9 cellular contexts compared by ENCODE assay signal in genomic region chr14:103500148-103500990, GRCh38. TPM values are rescaled to one million over a fixed set of nuclear protein-coding genes. Genes with fewer than 3 reads are reported as not detected.
A peak's percentile ranks its signal among the peaks of the same experiment; 100 is the strongest.
DNase-seq lines count a peak whose midpoint lies in the region; ATAC-seq lines count a peak whose summit lies in the region.
"Had no signal": no experiment of that assay in that cellular context is flagged by ENCODE, and none has a peak within 500 bp of the region (broad histone marks: within the 10 kb centered on the region; RNA-seq: fewer than 3 reads in every experiment).

No MANE protein-coding gene starts in this region.

- no peak overlapping the region for H3K4me3 Mint-ChIP-seq in natural killer cell treated with Interleukin-12 subunit alpha and Interleukin-12 subunit beta and Interleukin-15 and Interleukin-18, amount 100 ng/mL, for 72 hours
- no peak overlapping the region for H3K4me3 Mint-ChIP-seq in stimulated activated naive B cell treated with anti-CD40 and anti-IgM and Interleukin-4, amounts not matched to agents 10 μg/mL and 1 μg/mL and 100 μg/mL, for 72 hours
- H3K4me3 Mint-ChIP-seq: dendritic cell treated with granulocyte-macrophage colony-stimulating factor and Interleukin-4, amounts not matched to agents 40 ng/mL and 50 ng/mL, for 4 days had no signal

- H3K4me1 Mint-ChIP-seq in natural killer cell treated with Interleukin-12 subunit alpha and Interleukin-12 subunit beta and Interleukin-15 and Interleukin-18, amount 100 ng/mL, for 72 hours (ENCODE audit: low read depth in 2 of 2) = peaks cover 9 to 18% of the 10 kb centered on the region in 2 donors
- H3K4me1 Mint-ChIP-seq in stimulated activated naive B cell treated with anti-CD40 and anti-IgM and Interleukin-4, amounts not matched to agents 10 μg/mL and 1 μg/mL and 100 μg/mL, for 72 hours = peaks cover 11% of the 10 kb centered on the region in 2 donors

- peak; percentile 80 to 83 for ATAC-seq in natural killer cell treated with Interleukin-12 subunit alpha and Interleukin-12 subunit beta and Interleukin-15 and Interleukin-18, amount 100 ng/mL, for 72 hours
- peak; percentile 91 to 96 for ATAC-seq in stimulated activated naive B cell treated with anti-CD40 and anti-IgM and Interleukin-4, amounts not matched to agents 10 μg/mL and 1 μg/mL and 100 μg/mL, for 72 hours (replicated peaks)
- no peak for ATAC-seq in HG03159 (IDR thresholded peaks at IDR 0.05; ENCODE audit: unreplicated experiment)

- no peaks in the 10 kb centered on the region for H3K9me3 Mint-ChIP-seq in natural killer cell treated with Interleukin-12 subunit alpha and Interleukin-12 subunit beta and Interleukin-15 and Interleukin-18, amount 100 ng/mL, for 72 hours
- no peaks in the 10 kb centered on the region for H3K9me3 Mint-ChIP-seq in stimulated activated naive B cell treated with anti-CD40 and anti-IgM and Interleukin-4, amounts not matched to agents 10 μg/mL and 1 μg/mL and 100 μg/mL, for 72 hours
- H3K9me3 Mint-ChIP-seq: dendritic cell treated with granulocyte-macrophage colony-stimulating factor and Interleukin-4, amounts not matched to agents 40 ng/mL and 50 ng/mL, for 4 days had no signal

- peak overlapping the region in 1 of 2 donors; percentile 1 for H3K27ac Mint-ChIP-seq in natural killer cell treated with Interleukin-12 subunit alpha and Interleukin-12 subunit beta and Interleukin-15 and Interleukin-18, amount 100 ng/mL, for 72 hours
- no peak overlapping the region for H3K27ac Mint-ChIP-seq in stimulated activated naive B cell treated with anti-CD40 and anti-IgM and Interleukin-4, amounts not matched to agents 10 μg/mL and 1 μg/mL and 100 μg/mL, for 72 hours
- H3K27ac Mint-ChIP-seq: dendritic cell treated with granulocyte-macrophage colony-stimulating factor and Interleukin-4, amounts not matched to agents 40 ng/mL and 50 ng/mL, for 4 days had no signal

- DNase-seq in DMS114 treated with DMSO at 0.1 percent for 48 hours (lab: John Stamatoyannopoulos, UW; ENCODE audit: unreplicated experiment) (peak; percentile 33), OCI-M2 (lab: John Stamatoyannopoulos, UW; ENCODE audit: unreplicated experiment) (peak; percentile 55), fibroblast of gingiva (ENCODE audit: low read depth) (peak; percentile 82)
- peak; percentile 57 for DNase-seq in Jurkat, Clone E6-1 (ENCODE audit: low read depth, low spot score)
- DNase-seq in activated T-cell treated with anti-CD3 and anti-CD28 coated beads, Interleukin-2, amount 50 U/mL, for 48 hours = peak; percentile 78 to 84
- peak; percentile 76 for DNase-seq in natural killer cell treated with Interleukin-12 subunit alpha and Interleukin-12 subunit beta and Interleukin-15 and Interleukin-18, amount 100 ng/mL, for 72 hours (ENCODE audit: low spot score)
- peak; percentile 45 for DNase-seq in stimulated activated naive B cell treated with anti-CD40 and anti-IgM and Interleukin-4, amounts not matched to agents 10 μg/mL and 1 μg/mL and 100 μg/mL, for 72 hours

- H3K27me3 Mint-ChIP-seq in natural killer cell treated with Interleukin-12 subunit alpha and Interleukin-12 subunit beta and Interleukin-15 and Interleukin-18, amount 100 ng/mL, for 72 hours = no peaks in the 10 kb centered on the region
- no peaks in the 10 kb centered on the region for H3K27me3 Mint-ChIP-seq in stimulated activated naive B cell treated with anti-CD40 and anti-IgM and Interleukin-4, amounts not matched to agents 10 μg/mL and 1 μg/mL and 100 μg/mL, for 72 hours
- H3K27me3 Mint-ChIP-seq: dendritic cell treated with granulocyte-macrophage colony-stimulating factor and Interleukin-4, amounts not matched to agents 40 ng/mL and 50 ng/mL, for 4 days had no signal

- no peak overlapping the region for H3K4me3 ChIP-seq in Jurkat, Clone E6-1 (ENCODE audit: low read length)

- H3K36me3 Mint-ChIP-seq in natural killer cell treated with Interleukin-12 subunit alpha and Interleukin-12 subunit beta and Interleukin-15 and Interleukin-18, amount 100 ng/mL, for 72 hours = peaks cover 25% of the 10 kb centered on the region
- H3K36me3 Mint-ChIP-seq in stimulated activated naive B cell treated with anti-CD40 and anti-IgM and Interleukin-4, amounts not matched to agents 10 μg/mL and 1 μg/mL and 100 μg/mL, for 72 hours = peaks cover 42 to 51% of the 10 kb centered on the region in 2 donors

RNA-seq across cellular contexts. Expression of gene CKB, which starts 22.3 kb away (rescaled TPM):
- 89.9 TPM for polyA plus RNA-seq in Jurkat, Clone E6-1 (2012; ENCODE audit: insufficient read depth, insufficient read length)
- total RNA-seq in natural killer cell treated with Interleukin-12 subunit alpha and Interleukin-12 subunit beta and Interleukin-15 and Interleukin-18, amount 100 ng/mL, for 72 hours = 1 to 10 TPM; 3.0 to 4.6 TPM

RNA-seq across cellular contexts. Expression of gene TRMT61A, which starts 28.6 kb away (rescaled TPM):
- polyA plus RNA-seq in Jurkat, Clone E6-1 (2012; ENCODE audit: insufficient read depth, insufficient read length) = 12.1 TPM
- 10 to 100 TPM; 13.2 to 29.7 TPM for total RNA-seq in natural killer cell treated with Interleukin-12 subunit alpha and Interleukin-12 subunit beta and Interleukin-15 and Interleukin-18, amount 100 ng/mL, for 72 hours
